In genomic region chr22:36289948-36290361, GRCh38 we compare ENCODE assay signal across 8 cellular contexts. TPM values are rescaled to one million over a fixed set of nuclear protein-coding genes. Genes with fewer than 3 reads are reported as not detected.
A peak's percentile ranks its signal among the peaks of the same experiment; 100 is the strongest.
DNase-seq lines count a peak whose midpoint lies in the region; ATAC-seq and TF ChIP-seq lines count a peak whose summit lies in the region.
"Not testable (repeated sequence)": the region's sequence is repeated elsewhere in the genome, so short reads cannot be mapped to it uniquely, and the experiment has no call there.

No MANE protein-coding gene starts in this region.

- H3K27ac Mint-ChIP-seq in CD14-positive monocyte (peak overlapping the region in 4 of 7 donors; percentile 11 to 77 (median 67)), endodermal cell (peak overlapping the region; percentile 72)
- H3K27ac Mint-ChIP-seq in activated naive CD4-positive, alpha-beta T cell treated with anti-CD3 and anti-CD28 coated beads, Interleukin-2, amount 50 U/mL, for 24 hours = peak overlapping the region; percentile 91

- not testable (repeated sequence) for H3K9ac ChIP-seq in endodermal cell (ENCODE audit: extremely low read depth, low read length, poor library complexity, severe bottlenecking)

- intact Hi-C loops in CD14-positive monocyte (cut with micrococcal nuclease); mucosa of descending colon (cut with DNase I, micrococcal nuclease): not testable (repeated sequence)

- H3K4me1 Mint-ChIP-seq in CD14-positive monocyte, endodermal cell: not testable (repeated sequence)
- H3K4me1 Mint-ChIP-seq in activated naive CD4-positive, alpha-beta T cell treated with anti-CD3 and anti-CD28 coated beads, Interleukin-2, amount 50 U/mL, for 24 hours = peaks cover 36% of the 10 kb centered on the region

- not testable (repeated sequence) for ATAC-seq in mucosa of descending colon

- H3K27ac ChIP-seq in endodermal cell (ENCODE audit: low read depth, low read length) = not testable (repeated sequence)

- not testable (repeated sequence) for H3K4me1 ChIP-seq in endodermal cell (ENCODE audit: control insufficient read depth, insufficient read depth, low read length); mucosa of descending colon (ENCODE audit: low read depth)

- not testable (repeated sequence) for H3K9me3 ChIP-seq in endodermal cell (ENCODE audit: control insufficient read depth, low read length); mucosa of descending colon

- not testable (repeated sequence) for H3K27me3 ChIP-seq in endodermal cell (ENCODE audit: control insufficient read depth, insufficient read depth, low read length, poor library complexity, severe bottlenecking)

- peaks cover 84 to 97% of the 10 kb centered on the region in 2 donors for H3K36me3 Mint-ChIP-seq in CD14-positive monocyte
- peaks cover 35% of the 10 kb centered on the region for H3K36me3 Mint-ChIP-seq in activated naive CD4-positive, alpha-beta T cell treated with anti-CD3 and anti-CD28 coated beads, Interleukin-2, amount 50 U/mL, for 24 hours
- peaks cover 88% of the 10 kb centered on the region for H3K36me3 Mint-ChIP-seq in endodermal cell (ENCODE audit: low read depth)

- not testable (repeated sequence) for H3K9me3 Mint-ChIP-seq in CD14-positive monocyte; activated naive CD4-positive, alpha-beta T cell treated with anti-CD3 and anti-CD28 coated beads, Interleukin-2, amount 50 U/mL, for 24 hours
- H3K9me3 Mint-ChIP-seq in endodermal cell = peaks cover 17% of the 10 kb centered on the region

- H3K4me3 ChIP-seq in endodermal cell (ENCODE audit: low read length); mucosa of descending colon: not testable (repeated sequence)

- WGBS in endodermal cell (ENCODE audit: insufficient coverage in 1 of 2, insufficient read length in 1 of 2), 2 experiments = 96 to 100% methylated on average over 2 to 9 of the region's 11 CpGs

- H3K4me3 Mint-ChIP-seq in CD14-positive monocyte, endodermal cell: not testable (repeated sequence)
- peak overlapping the region; percentile 55 for H3K4me3 Mint-ChIP-seq in activated naive CD4-positive, alpha-beta T cell treated with anti-CD3 and anti-CD28 coated beads, Interleukin-2, amount 50 U/mL, for 24 hours

- H3K36me3 ChIP-seq in endodermal cell (ENCODE audit: control insufficient read depth, insufficient read depth, low read length) (peaks cover 82% of the 10 kb centered on the region), mucosa of descending colon (ENCODE audit: low read depth) (peaks cover 61% of the 10 kb centered on the region)

- TF ChIP-seq CTCF in CD14-positive monocyte (IDR thresholded peaks at IDR 0.05); endodermal cell (conservative IDR thresholded peaks at IDR 0.05); mucosa of descending colon (IDR thresholded peaks at IDR 0.05): not testable (repeated sequence)

- H3K27me3 Mint-ChIP-seq in CD14-positive monocyte (ENCODE audit: low read depth in 3 of 3); activated naive CD4-positive, alpha-beta T cell treated with anti-CD3 and anti-CD28 coated beads, Interleukin-2, amount 50 U/mL, for 24 hours; endodermal cell (ENCODE audit: insufficient read depth): not testable (repeated sequence)

- DNase-seq in CD14-positive monocyte (ENCODE audit: low spot score); endodermal cell: not testable (repeated sequence)
- DNase-seq in NOMO-1 treated with DMSO at 0.1 percent for 48 hours (lab: John Stamatoyannopoulos, UW; ENCODE audit: unreplicated experiment) = peak; percentile 4
- peak; percentile 47 for DNase-seq in T-helper 9 cell
- DNase-seq in activated T-cell treated with anti-CD3 and anti-CD28 coated beads, Interleukin-2, amount 50 U/mL, for 1 hour = peak; percentile 52
- peak in 2 of 3 donors; percentile 20 to 21 for DNase-seq in mucosa of descending colon
- peak; percentile 15 to 70 (median 46) for DNase-seq in stimulated activated naive CD4-positive, alpha-beta T cell (lab: John Stamatoyannopoulos, UW)

RNA-seq across cellular contexts. Expression of gene APOL1, which starts 37.0 kb away (rescaled TPM):
- polyA plus RNA-seq in CD14-positive monocyte = 1 to 10 TPM; 3.4 to 6.1 TPM
- total RNA-seq in endodermal cell (under 1 TPM; 0.11 to 0.22 TPM), mucosa of descending colon (10 to 100 TPM; 26.0 to 85.7 (median 68.5) TPM)
- polyA plus RNA-seq in endodermal cell (2013, experiment 1 of 2) = not detected
- polyA plus RNA-seq in endodermal cell (2013, experiment 2 of 2) = not detected

RNA-seq across cellular contexts. Expression of gene APOL2, which starts 50.6 kb away (rescaled TPM):
- 10 to 100 TPM; 12.6 to 13.2 TPM for polyA plus RNA-seq in CD14-positive monocyte
- total RNA-seq in endodermal cell (1 to 10 TPM; 2.1 to 7.9 TPM), mucosa of descending colon (10 to 100 TPM; 46.3 to 64.8 (median 56.3) TPM)
- polyA plus RNA-seq in endodermal cell (2013, experiment 1 of 2) = 7.4 TPM
- polyA plus RNA-seq in endodermal cell (2013, experiment 2 of 2) = 7.3 TPM

Comparison
In these comparisons a context has a peak if more than half of its experiments do, and no peak if none do; other contexts are left out.
1. RNA of gene APOL1, which starts 37.0 kb away (total RNA-seq): 26.0 to 85.7 TPM in mucosa of descending colon; 0.11 to 0.22 TPM in endodermal cell; every median in the first group is over 10 times any median in the second.
2. RNA of gene APOL2, which starts 50.6 kb away (total RNA-seq): 46.3 to 64.8 TPM in mucosa of descending colon; 2.1 to 7.9 TPM in endodermal cell; every median in the first group is over 4 times any median in the second.
3. Peak in every context shown above with its lines, with median percentiles within 50 percentile points of each other: H3K27ac Mint-ChIP-seq.